ENCODE assay signal across 1 cellular context in genomic region chr17:79033741-79034501, GRCh38.
TF ChIP-seq lines count a peak whose summit lies in the region.

No MANE protein-coding gene starts in this region.

TF ChIP-seq in GM23338, 12 proteins besides CTCF, POLR2A, EP300 and RAD21 (continued from another document):
- TF ChIP-seq ZNF462 (CRISPR knock-in tag; IDR thresholded peaks at IDR 0.05) (no peak), POLR2AphosphoS5 (IDR thresholded peaks at IDR 0.05; ENCODE audit: low read depth) (no peak), ZNF331 (CRISPR knock-in tag; IDR thresholded peaks at IDR 0.05; ENCODE audit: low read depth) (no peak), STAT1 (IDR thresholded peaks at IDR 0.05; ENCODE audit: unreplicated experiment) (no peak)
